Comparison of ENCODE assay signal across 12 cellular contexts in genomic region chr2:240236217-240237111, GRCh38.
DNase-seq lines count a peak whose midpoint lies in the region; ATAC-seq lines count a peak whose summit lies in the region.
"Had no signal": no experiment of that assay in that cellular context is flagged by ENCODE, and none has a peak within 500 bp of the region (broad histone marks: within the 10 kb centered on the region; RNA-seq: fewer than 3 reads in every experiment).

No MANE protein-coding gene starts in this region.

- H3K9me3 Mint-ChIP-seq in stimulated activated effector memory CD8-positive, alpha-beta T cell treated with anti-CD3 and anti-CD28 coated beads, Interleukin-12 subunit alpha, Interleukin-12 subunit beta, amount 100 ng/mL, for 72 hours = no peaks in the 10 kb centered on the region

- no peaks in the 10 kb centered on the region for H3K36me3 Mint-ChIP-seq in stimulated activated effector memory CD8-positive, alpha-beta T cell treated with anti-CD3 and anti-CD28 coated beads, Interleukin-12 subunit alpha, Interleukin-12 subunit beta, amount 100 ng/mL, for 72 hours

- peak; percentile 69 for ATAC-seq in left ventricle myocardium superior
- peak; percentile 16 for ATAC-seq in stimulated activated effector memory CD8-positive, alpha-beta T cell treated with anti-CD3 and anti-CD28 coated beads, Interleukin-12 subunit alpha, Interleukin-12 subunit beta, amount 100 ng/mL, for 72 hours
- no peak for ATAC-seq in GM18517 (IDR thresholded peaks at IDR 0.05; ENCODE audit: unreplicated experiment)
- ATAC-seq: A549, foreskin keratinocyte had no signal

- intact Hi-C loops in left ventricle myocardium superior (cut with micrococcal nuclease) = no loop called here

- H3K27ac Mint-ChIP-seq in stimulated activated effector memory CD8-positive, alpha-beta T cell treated with anti-CD3 and anti-CD28 coated beads, Interleukin-12 subunit alpha, Interleukin-12 subunit beta, amount 100 ng/mL, for 72 hours = no peak overlapping the region

- no peak overlapping the region for H3K4me3 Mint-ChIP-seq in stimulated activated effector memory CD8-positive, alpha-beta T cell treated with anti-CD3 and anti-CD28 coated beads, Interleukin-12 subunit alpha, Interleukin-12 subunit beta, amount 100 ng/mL, for 72 hours

- no peaks in the 10 kb centered on the region for H3K4me1 Mint-ChIP-seq in stimulated activated effector memory CD8-positive, alpha-beta T cell treated with anti-CD3 and anti-CD28 coated beads, Interleukin-12 subunit alpha, Interleukin-12 subunit beta, amount 100 ng/mL, for 72 hours

- DNase-seq in NCI-H146 (lab: John Stamatoyannopoulos, UW) (peak; percentile 32), NCI-H146 treated with DMSO at 0.1 percent for 48 hours (lab: John Stamatoyannopoulos, UW; ENCODE audit: unreplicated experiment) (no peak), NCI-H524 (lab: John Stamatoyannopoulos, UW) (peak; percentile 84 to 93), left ventricle myocardium superior (peak; percentile 90), inferior parietal cortex (ENCODE audit: extremely low spot score) (no peak), H4 (ENCODE audit: low spot score) (no peak)
- no peak for DNase-seq in stimulated activated effector memory CD8-positive, alpha-beta T cell treated with anti-CD3 and anti-CD28 coated beads, Interleukin-12 subunit alpha, Interleukin-12 subunit beta, amount 100 ng/mL, for 72 hours (ENCODE audit: low spot score in 2 of 2)
- DNase-seq: anterior cingulate cortex, foreskin keratinocyte, nucleus accumbens had no signal

Comparison
In these comparisons a context has a peak if more than half of its experiments do, and no peak if none do; other contexts are left out.
1. DNase-seq: peak in NCI-H146 (single experiment), NCI-H524 (2 of 2) and left ventricle myocardium superior (single experiment); none in NCI-H146 treated with DMSO at 0.1 percent for 48 hours (single experiment), stimulated activated effector memory CD8-positive, alpha-beta T cell treated with anti-CD3 and anti-CD28 coated beads, Interleukin-12 subunit alpha, Interleukin-12 subunit beta, amount 100 ng/mL, for 72 hours (0 of 2), inferior parietal cortex (single experiment) and H4 (single experiment).